10 cellular contexts compared by ENCODE assay signal in genomic region chr17:7466644-7467341, GRCh38. TPM values are rescaled to one million over a fixed set of nuclear protein-coding genes. Genes with fewer than 3 reads are reported as not detected.
DNase-seq lines count a peak whose midpoint lies in the region; ATAC-seq, FAIRE-seq and TF ChIP-seq lines count a peak whose summit lies in the region.
"Had no signal": no experiment of that assay in that cellular context is flagged by ENCODE, and none has a peak within 500 bp of the region (broad histone marks: within the 10 kb centered on the region; RNA-seq: fewer than 3 reads in every experiment).

No MANE protein-coding gene starts in this region.

- peak overlapping the region; percentile 71 for H3K27ac Mint-ChIP-seq in activated naive CD8-positive, alpha-beta T cell treated with anti-CD3 and anti-CD28 coated beads, Interleukin-2, amount 50 U/mL, for 24 hours
- H3K27ac Mint-ChIP-seq in stimulated activated memory B cell treated with anti-CD40 and anti-IgM and Interleukin-4, amounts not matched to agents 10 μg/mL and 1 μg/mL and 100 μg/mL, for 72 hours, result peak overlapping the region; percentile 29

- peaks cover 23% of the 10 kb centered on the region for H3K4me1 Mint-ChIP-seq in activated naive CD8-positive, alpha-beta T cell treated with anti-CD3 and anti-CD28 coated beads, Interleukin-2, amount 50 U/mL, for 24 hours
- peaks cover 33% of the 10 kb centered on the region for H3K4me1 Mint-ChIP-seq in stimulated activated memory B cell treated with anti-CD40 and anti-IgM and Interleukin-4, amounts not matched to agents 10 μg/mL and 1 μg/mL and 100 μg/mL, for 72 hours

- TF ChIP-seq POLR2A in GM12891 (IDR thresholded peaks at IDR 0.05; ENCODE audit: low read depth, low read length), result no peak

- peak overlapping the region; percentile 74 to 90 for H3K27ac ChIP-seq in right atrium auricular region

- peaks cover 43% of the 10 kb centered on the region for H3K36me3 ChIP-seq in right atrium auricular region

- DNase-seq in HUDEP-2 (lab: John Stamatoyannopoulos, UW; ENCODE audit: unreplicated experiment in 76 of 76), result peak in 50 of 76 experiments; percentile 13 to 76 (median 44)
- no peak for DNase-seq in activated naive CD8-positive, alpha-beta T cell treated with anti-CD3 and anti-CD28 coated beads, Interleukin-2, amount 50 U/mL, for 24 hours
- DNase-seq in right atrium auricular region (ENCODE audit: low spot score), result peak; percentile 89
- no peak for DNase-seq in DMS153 treated with DMSO at 0.1 percent for 48 hours (lab: John Stamatoyannopoulos, UW; ENCODE audit: unreplicated experiment)
- DNase-seq in GM12891 (ENCODE audit: insufficient read length, low spot score), result no peak
- no peak for DNase-seq in NCI-H2107 (lab: John Stamatoyannopoulos, UW)
- DNase-seq: activated T-cell treated with anti-CD3 and anti-CD28 coated beads for 4 hours had no signal

- no peak for ATAC-seq in activated naive CD8-positive, alpha-beta T cell treated with anti-CD3 and anti-CD28 coated beads, Interleukin-2, amount 50 U/mL, for 24 hours
- ATAC-seq in stimulated activated memory B cell treated with anti-CD40 and anti-IgM and Interleukin-4, amounts not matched to agents 10 μg/mL and 1 μg/mL and 100 μg/mL, for 72 hours, result peak; percentile 25
- ATAC-seq in GM21381 (IDR thresholded peaks at IDR 0.05; ENCODE audit: unreplicated experiment), result no peak

- H3K9me3 ChIP-seq in right atrium auricular region, result no peaks in the 10 kb centered on the region

- no peaks in the 10 kb centered on the region for H3K27me3 ChIP-seq in right atrium auricular region

- H3K27me3 Mint-ChIP-seq in activated naive CD8-positive, alpha-beta T cell treated with anti-CD3 and anti-CD28 coated beads, Interleukin-2, amount 50 U/mL, for 24 hours, result no peaks in the 10 kb centered on the region
- no peaks in the 10 kb centered on the region for H3K27me3 Mint-ChIP-seq in stimulated activated memory B cell treated with anti-CD40 and anti-IgM and Interleukin-4, amounts not matched to agents 10 μg/mL and 1 μg/mL and 100 μg/mL, for 72 hours

- no peak for TF ChIP-seq CTCF in right atrium auricular region (IDR thresholded peaks at IDR 0.05)

- H3K4me3 Mint-ChIP-seq in activated naive CD8-positive, alpha-beta T cell treated with anti-CD3 and anti-CD28 coated beads, Interleukin-2, amount 50 U/mL, for 24 hours, result no peak overlapping the region
- no peak overlapping the region for H3K4me3 Mint-ChIP-seq in stimulated activated memory B cell treated with anti-CD40 and anti-IgM and Interleukin-4, amounts not matched to agents 10 μg/mL and 1 μg/mL and 100 μg/mL, for 72 hours
- H3K4me3 Mint-ChIP-seq: neural crest cell had no signal

- no peaks in the 10 kb centered on the region for H3K9me3 Mint-ChIP-seq in activated naive CD8-positive, alpha-beta T cell treated with anti-CD3 and anti-CD28 coated beads, Interleukin-2, amount 50 U/mL, for 24 hours
- H3K9me3 Mint-ChIP-seq in stimulated activated memory B cell treated with anti-CD40 and anti-IgM and Interleukin-4, amounts not matched to agents 10 μg/mL and 1 μg/mL and 100 μg/mL, for 72 hours, result no peaks in the 10 kb centered on the region
- H3K9me3 Mint-ChIP-seq: neural crest cell had no signal

- H3K4me1 ChIP-seq in right atrium auricular region, result peaks cover 0 to 55% of the 10 kb centered on the region in 2 donors

- FAIRE-seq in GM12891 (lab: Jason Lieb, UNC), result no peak

- peaks cover 3% of the 10 kb centered on the region for H3K36me3 Mint-ChIP-seq in activated naive CD8-positive, alpha-beta T cell treated with anti-CD3 and anti-CD28 coated beads, Interleukin-2, amount 50 U/mL, for 24 hours (ENCODE audit: low read depth)
- H3K36me3 Mint-ChIP-seq in stimulated activated memory B cell treated with anti-CD40 and anti-IgM and Interleukin-4, amounts not matched to agents 10 μg/mL and 1 μg/mL and 100 μg/mL, for 72 hours, result peaks cover 44% of the 10 kb centered on the region

- no peak overlapping the region for H3K4me3 ChIP-seq in right atrium auricular region

TF ChIP-seq in GM12891, 5 proteins besides CTCF, POLR2A, EP300 and RAD21:
- TF ChIP-seq SPI1 (IDR thresholded peaks at IDR 0.05; ENCODE audit: low read depth, low read length), result no peak
- TF ChIP-seq PAX5 (IDR thresholded peaks at IDR 0.05; ENCODE audit: insufficient read depth, low read length, severe bottlenecking), result no peak
- TF ChIP-seq POU2F2 (IDR thresholded peaks at IDR 0.05; ENCODE audit: low read depth, low read length), result no peak
- TF ChIP-seq TAF1 (IDR thresholded peaks at IDR 0.05; ENCODE audit: low read depth, low read length), result no peak
- TF ChIP-seq POLR2AphosphoS5 (IDR thresholded peaks at IDR 0.05; ENCODE audit: low read depth, low read length), result no peak
TF ChIP-seq in GM12891: peak in this region for 0.

RNA-seq across cellular contexts. Expression of gene ZBTB4, which starts 12.6 kb away (rescaled TPM):
- total RNA-seq in right atrium auricular region, result 10 to 100 TPM; 50.5 to 67.3 TPM
- 12.0 TPM for polyA plus RNA-seq in GM12891 (2012; ENCODE audit: low read depth, missing spikeins)

RNA-seq across cellular contexts. Expression of gene SLC35G6, which starts 14.5 kb away (rescaled TPM):
- not detected for total RNA-seq in right atrium auricular region
- polyA plus RNA-seq in GM12891 (2012; ENCODE audit: low read depth, missing spikeins), result 0.08 TPM
- total RNA-seq: neural crest cell had no signal

RNA-seq across cellular contexts. Expression of gene POLR2A, which starts 17.4 kb away (rescaled TPM):
- total RNA-seq in right atrium auricular region, result 10 to 100 TPM; 28.4 to 41.2 TPM
- polyA plus RNA-seq in GM12891 (2012; ENCODE audit: low read depth, missing spikeins), result 59.8 TPM

RNA-seq across cellular contexts. Expression of gene CHRNB1, which starts 21.9 kb away (rescaled TPM):
- total RNA-seq in right atrium auricular region, result 10 to 100 TPM; 15.8 to 19.0 TPM
- polyA plus RNA-seq in GM12891 (2012; ENCODE audit: low read depth, missing spikeins), result 8.2 TPM

RNA-seq across cellular contexts. Expression of gene FGF11, which starts 27.5 kb away (rescaled TPM):
- total RNA-seq in right atrium auricular region, result 10 to 100 TPM; 18.6 to 20.9 TPM
- polyA plus RNA-seq in GM12891 (2012; ENCODE audit: low read depth, missing spikeins), result 31.0 TPM

Comparison
In these comparisons a context has a peak if more than half of its experiments do, and no peak if none do; other contexts are left out.
1. DNase-seq: peak in HUDEP-2 (50 of 76) and right atrium auricular region (single experiment); none in activated naive CD8-positive, alpha-beta T cell treated with anti-CD3 and anti-CD28 coated beads, Interleukin-2, amount 50 U/mL, for 24 hours (single experiment), DMS153 treated with DMSO at 0.1 percent for 48 hours (single experiment), GM12891 (single experiment) and NCI-H2107 (single experiment).